19 cellular contexts compared by ENCODE assay signal in genomic region chr7:1777122-1777521, GRCh38.
A peak's percentile ranks its signal among the peaks of the same experiment; 100 is the strongest.
DNase-seq lines count a peak whose midpoint lies in the region; FAIRE-seq and TF ChIP-seq lines count a peak whose summit lies in the region.
"Had no signal": no experiment of that assay in that cellular context is flagged by ENCODE, and none has a peak within 500 bp of the region (broad histone marks: within the 10 kb centered on the region; RNA-seq: fewer than 3 reads in every experiment).

No MANE protein-coding gene starts in this region.

- no peaks in the 10 kb centered on the region for H3K36me3 Mint-ChIP-seq in osteocyte (ENCODE audit: unreplicated experiment)

- no peak overlapping the region for H3K4me3 Mint-ChIP-seq in osteocyte (ENCODE audit: unreplicated experiment)
- H3K4me3 Mint-ChIP-seq: GM23338, H9, HFFc6 had no signal

- DNase-seq in NCI-H226, result peak; percentile 0
- peak; percentile 12 for DNase-seq in kidney
- peak; percentile 8 for DNase-seq in osteocyte (ENCODE audit: extremely low spot score, unreplicated experiment)
- DNase-seq in urothelium cell line (ENCODE audit: low spot score), result no peak
- no peak for DNase-seq in testis
- DNase-seq in OCI-M1 (lab: John Stamatoyannopoulos, UW), result no peak
- DNase-seq in SK-N-SH, result no peak
- DNase-seq: C1 segment of cervical spinal cord; Calu3; CD4-positive, alpha-beta memory T cell; COR-L47; DMS53; DMS79 treated with DMSO at 0.1 percent for 48 hours; GF-D8; H9; HFFc6 had no signal

- no peak overlapping the region for H3K4me3 ChIP-seq in kidney (ENCODE audit: low read length in 2 of 2)
- no peak overlapping the region for H3K4me3 ChIP-seq in testis
- no peak overlapping the region for H3K4me3 ChIP-seq in SK-N-SH (ENCODE audit: low read depth in 2 of 2, low read length in 1 of 2)
- H3K4me3 ChIP-seq: GM23338 had no signal

- TF ChIP-seq EP300 in SK-N-SH (IDR thresholded peaks at IDR 0.05; ENCODE audit: borderline replicate concordance in 1 of 2, low read depth in 1 of 2, low read length in 1 of 2), result no peak

- no peaks in the 10 kb centered on the region for H3K4me1 ChIP-seq in kidney (ENCODE audit: control insufficient read depth in 1 of 2, insufficient read depth in 1 of 2, low read depth in 1 of 2, low read length in 2 of 2)
- H3K4me1 ChIP-seq in testis, result no peaks in the 10 kb centered on the region
- H3K4me1 ChIP-seq in SK-N-SH (ENCODE audit: control insufficient read depth in 1 of 2, insufficient read depth in 2 of 2, low read depth in 1 of 2, low read length in 1 of 2), result no peaks in the 10 kb centered on the region

- intact Hi-C loops in kidney (cut with DNase I), result no loop called here
- intact Hi-C loops in testis (cut with DNase I; ENCODE audit: low total_unique reads), result no loop called here

- H3K27me3 ChIP-seq in testis (no peaks in the 10 kb centered on the region), SK-N-SH (ENCODE audit: insufficient read depth) (no peaks in the 10 kb centered on the region)

- no peaks in the 10 kb centered on the region for H3K9me2 ChIP-seq in SK-N-SH

- no peak overlapping the region for H3K4me2 ChIP-seq in SK-N-SH
- H3K4me2 ChIP-seq: GM23338 had no signal

- H3K9ac ChIP-seq in kidney (ENCODE audit: low read length in 2 of 2) (no peak overlapping the region), SK-N-SH (no peak overlapping the region)

- POLR2A ChIA-PET in SK-N-SH (lab: Yijun Ruan, JAX), result no interaction called here

- no peaks in the 10 kb centered on the region for H3F3A ChIP-seq in SK-N-SH (replicated peaks; ENCODE audit: insufficient read depth)

- FAIRE-seq in kidney (lab: Jason Lieb, UNC), result no peak
- peak; percentile 77 for FAIRE-seq in urothelium cell line (lab: Jason Lieb, UNC)
- FAIRE-seq: GM12891, GM18507 had no signal

- 92 to 98% methylated on average over 6 of the region's 6 CpGs for WGBS in testis, 2 donors
- 49% methylated on average over 6 of the region's 6 CpGs for WGBS in SK-N-SH (ENCODE audit: low lambda C conversion rate)

- no peaks in the 10 kb centered on the region for H3K36me3 ChIP-seq in kidney (ENCODE audit: control insufficient read depth in 1 of 2, insufficient read depth in 2 of 2, low read length in 2 of 2)
- no peaks in the 10 kb centered on the region for H3K36me3 ChIP-seq in testis (ENCODE audit: low read depth, missing control alignments)
- no peaks in the 10 kb centered on the region for H3K36me3 ChIP-seq in SK-N-SH (replicated peaks in 1 of 2; ENCODE audit: control insufficient read depth in 1 of 2, insufficient read depth in 2 of 2, low read length in 1 of 2)

- CTCF ChIA-PET in SK-N-SH (lab: Yijun Ruan, JAX), result no interaction called here

- H3K27ac Mint-ChIP-seq in osteocyte (ENCODE audit: unreplicated experiment), result no peak overlapping the region
- H3K27ac Mint-ChIP-seq: CD4-positive, alpha-beta memory T cell; GM23338; H9; HFFc6 had no signal

- no peak for TF ChIP-seq POLR2A in testis (IDR thresholded peaks at IDR 0.05)

- TF ChIP-seq CTCF in kidney (IDR thresholded peaks at IDR 0.05; ENCODE audit: borderline replicate concordance, extremely low read depth, insufficient read depth) (no peak), osteocyte (IDR thresholded peaks at IDR 0.05) (no peak), testis (IDR thresholded peaks at IDR 0.05) (no peak), SK-N-SH (IDR thresholded peaks at IDR 0.05) (no peak)

- H3K9me3 ChIP-seq in kidney (ENCODE audit: control insufficient read depth in 1 of 2, low read length in 2 of 2), result peaks cover 0 to 7% of the 10 kb centered on the region in 2 donors
- H3K9me3 ChIP-seq in testis, result no peaks in the 10 kb centered on the region
- H3K9me3 ChIP-seq in SK-N-SH, result 0 out of 2 replicates have a peak, but pooled peaks cover 9% of the 10 kb centered on the region

- no peaks in the 10 kb centered on the region for H3K79me2 ChIP-seq in SK-N-SH (ENCODE audit: insufficient read depth)

- H3K27ac ChIP-seq in kidney (ENCODE audit: low read depth in 2 of 2, low read length in 2 of 2) (no peak overlapping the region), testis (no peak overlapping the region), SK-N-SH (ENCODE audit: low read depth in 2 of 2, low read length in 1 of 2) (no peak overlapping the region)

- no peaks in the 10 kb centered on the region for H4K20me1 ChIP-seq in SK-N-SH (ENCODE audit: insufficient read depth)

- H2AFZ ChIP-seq in SK-N-SH (ENCODE audit: low read depth), result no peak overlapping the region
- H2AFZ ChIP-seq: GM23338 had no signal

- H3K9me3 Mint-ChIP-seq in osteocyte (ENCODE audit: unreplicated experiment), result peaks cover 10% of the 10 kb centered on the region

- H3K27me3 Mint-ChIP-seq in osteocyte (ENCODE audit: unreplicated experiment), result peaks cover 27% of the 10 kb centered on the region

- no peaks in the 10 kb centered on the region for H3K4me1 Mint-ChIP-seq in osteocyte (ENCODE audit: unreplicated experiment)
- H3K4me1 Mint-ChIP-seq: CD4-positive, alpha-beta memory T cell; GM23338; H9 had no signal

- TF ChIP-seq RAD21 in SK-N-SH (IDR thresholded peaks at IDR 0.05; ENCODE audit: low read length), result no peak

TF ChIP-seq in SK-N-SH, 30 proteins besides CTCF, POLR2A, EP300 and RAD21:
- TF ChIP-seq TEAD4 (IDR thresholded peaks at IDR 0.05; ENCODE audit: borderline replicate concordance, insufficient read depth) (no peak), USF2 (IDR thresholded peaks at IDR 0.05; ENCODE audit: borderline replicate concordance, low read depth, low read length) (no peak), MEF2A (IDR thresholded peaks at IDR 0.05; ENCODE audit: borderline replicate concordance, low read depth) (no peak), ZBTB33 (IDR thresholded peaks at IDR 0.05; ENCODE audit: borderline replicate concordance, low read depth) (no peak), MAX (IDR thresholded peaks at IDR 0.05; ENCODE audit: low read depth) (no peak), MXI1 (IDR thresholded peaks at IDR 0.05; ENCODE audit: low read depth, low read length) (no peak), RFX5 (IDR thresholded peaks at IDR 0.05; ENCODE audit: low read length) (no peak), NFIC (IDR thresholded peaks at IDR 0.05; ENCODE audit: borderline replicate concordance) (no peak), CHD2 (IDR thresholded peaks at IDR 0.05; ENCODE audit: low read length, partially characterized antibody) (no peak), GABPA (IDR thresholded peaks at IDR 0.05; ENCODE audit: low read depth) (no peak), JUND (IDR thresholded peaks at IDR 0.05) (no peak)

Comparison
In these comparisons a context has a peak if more than half of its experiments do, and no peak if none do; other contexts are left out.
1. DNase-seq: peak in NCI-H226 (single experiment), kidney (single experiment) and osteocyte (single experiment); none in urothelium cell line (single experiment), testis (single experiment), OCI-M1 (single experiment) and SK-N-SH (single experiment).